ENCODE assay signal across 21 cellular contexts in the genomic region with DNA sequence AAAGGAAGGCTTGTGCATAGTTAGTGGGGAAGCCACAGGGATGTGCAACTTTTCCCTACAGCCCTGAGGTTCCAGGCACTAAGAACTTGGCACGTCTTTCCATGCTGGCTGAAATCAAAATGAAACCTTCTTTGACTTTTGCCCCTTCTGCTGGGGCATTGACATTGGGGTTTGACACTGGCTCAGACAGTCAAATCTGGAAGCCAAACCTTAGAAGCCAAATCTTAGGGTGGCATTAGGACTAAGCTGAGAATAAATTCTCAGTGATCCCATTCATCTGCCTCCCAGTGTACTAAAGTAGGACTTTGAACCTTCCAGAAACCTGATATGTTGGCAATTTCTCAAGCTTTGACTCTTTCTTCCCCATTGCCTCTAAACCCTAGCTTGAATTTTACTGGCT. TPM values are rescaled to one million over a fixed set of nuclear protein-coding genes. Genes with fewer than 3 reads are reported as not detected.
A peak's percentile ranks its signal among the peaks of the same experiment; 100 is the strongest.
DNase-seq lines count a peak whose midpoint lies in the region; ATAC-seq, FAIRE-seq and TF ChIP-seq lines count a peak whose summit lies in the region.
"Had no signal": no experiment of that assay in that cellular context is flagged by ENCODE, and none has a peak within 500 bp of the region (broad histone marks: within the 10 kb centered on the region; RNA-seq: fewer than 3 reads in every experiment).

No MANE protein-coding gene starts in this region.

- POLR2A ChIA-PET in HepG2 (lab: Yijun Ruan, JAX): no interaction called here

- H3K36me3 ChIP-seq in HepG2 (replicated peaks in 1 of 2; ENCODE audit: control insufficient read depth in 1 of 2, insufficient read depth in 2 of 2, low read length in 2 of 2): no peaks in the 10 kb centered on the region; a peak in 1 of 5 replicates
- H3K36me3 ChIP-seq: SJSA1 had no signal

- peak; percentile 76 for FAIRE-seq in HepG2 (lab: Jason Lieb, UNC)
- FAIRE-seq: GM19239, RCC 7860 had no signal

- no peaks in the 10 kb centered on the region for H3K9me3 ChIP-seq in HepG2 (ENCODE audit: low read length)
- H3K9me3 ChIP-seq: SJSA1 had no signal

- no peak overlapping the region for H2AFZ ChIP-seq in HepG2 (ENCODE audit: low read length)

- no peak overlapping the region for H3K9ac ChIP-seq in HepG2 (ENCODE audit: insufficient read depth, low read depth, low read length)

- no peaks in the 10 kb centered on the region for H3K79me2 ChIP-seq in HepG2 (ENCODE audit: insufficient read depth, low read length)

- no TSS peak for BruUV-seq in HepG2 (replicated peaks; lab: Mats Ljungman, UMichigan)

- H3K4me1 ChIP-seq in HepG2 (ENCODE audit: insufficient read depth, low read length): peaks cover 19% of the 10 kb centered on the region
- H3K4me1 ChIP-seq: SJSA1 had no signal

- 67% methylated on average over 1 of the region's 1 CpG for WGBS in HepG2 (ENCODE audit: low lambda C conversion rate)

- peak overlapping the region; percentile 41; the same call in 1 of the 2 replicates for H3K4me2 ChIP-seq in HepG2 (ENCODE audit: low read depth, low read length)

- peak; percentile 92 for ATAC-seq in HepG2
- no peak for ATAC-seq in SK-N-SH treated with all-trans-retinoic acid at 6 μM for 48 hours
- ATAC-seq in GM21825 (IDR thresholded peaks at IDR 0.05; ENCODE audit: unreplicated experiment): no peak
- no peak for ATAC-seq in HG02840 (IDR thresholded peaks at IDR 0.05; ENCODE audit: low FRiP score, unreplicated experiment)

- H3K27ac ChIP-seq in HepG2 (ENCODE audit: extremely low read length, insufficient read depth, low read length): no peak overlapping the region
- H3K27ac ChIP-seq: SJSA1 had no signal

- TF ChIP-seq EP300 in HepG2 (IDR thresholded peaks at IDR 0.05; ENCODE audit: low read depth in 2 of 2, low read length in 2 of 2) (peak in 1 of 2 experiments; percentile 21; a peak in 1 of 4 replicates), HepG2 (CRISPR knock-in tag; IDR thresholded peaks at IDR 0.05; ENCODE audit: borderline replicate concordance) (no peak)

- CTCF ChIA-PET in HepG2 (lab: Yijun Ruan, JAX; ENCODE audit: low intra/inter-chr PET ratio, low total read pairs): no interaction called here

- no peak for TF ChIP-seq RAD21 in HepG2 (CRISPR knock-in tag; IDR thresholded peaks at IDR 0.05)

- no peaks in the 10 kb centered on the region for H3K27me3 ChIP-seq in HepG2 (ENCODE audit: control insufficient read depth in 1 of 2, insufficient read depth in 2 of 2, low read length in 2 of 2)
- H3K27me3 ChIP-seq: SJSA1 had no signal

- intact Hi-C loops in HepG2 (cut with micrococcal nuclease; ENCODE audit: unreplicated experiment): no loop called here

- DNase-seq in DMS53 (lab: John Stamatoyannopoulos, UW) (peak; percentile 52), NCI-H526 treated with DMSO at 0.1 percent for 48 hours (lab: John Stamatoyannopoulos, UW) (peak; percentile 0), HepG2 (ENCODE audit: low spot score) (peak; percentile 74), renal cortical epithelial cell (ENCODE audit: low read depth) (peak; percentile 22), kidney glomerular epithelial cell (lab: John Stamatoyannopoulos, UW) (no peak)
- DNase-seq: CD4-positive, CD25-positive, alpha-beta regulatory T cell; GDM1; H7; HFFc6; KG1; NCI-H1092; NCI-H2081 treated with DMSO at 0.1 percent for 48 hours; NCI-H524 treated with DMSO at 0.1 percent for 48 hours; OCI-M1 had no signal

- in situ Hi-C loops in HepG2 (cut with HindIII; ENCODE audit: extremely low pct_ligation_motif_present, low pct_unique_long_range_greater_than_20kb): loop anchor here (25.0 kb wide), 1 partner anchor 635 kb away; no protein-coding TSS in a partner anchor

- TF ChIP-seq POLR2A in HepG2 (IDR thresholded peaks at IDR 0.05; ENCODE audit: insufficient read depth in 1 of 2, low read depth in 2 of 2, low read length in 2 of 2): no peak

- no peak for TF ChIP-seq CTCF in HepG2 (CRISPR knock-in tag; IDR thresholded peaks at IDR 0.05)

- H3K4me3 ChIP-seq in HepG2 (replicated peaks in 1 of 3; ENCODE audit: insufficient read depth in 1 of 3, low read depth in 2 of 3, low read length in 3 of 3): no peak overlapping the region
- H3K4me3 ChIP-seq: SJSA1 had no signal

- no peaks in the 10 kb centered on the region for H4K20me1 ChIP-seq in HepG2 (ENCODE audit: insufficient read depth, low read length)

TF ChIP-seq in HepG2, 621 proteins besides CTCF, POLR2A, EP300 and RAD21 (continues in another document):
- no peak for TF ChIP-seq HOXD1 (CRISPR knock-in tag; IDR thresholded peaks at IDR 0.05)
- TF ChIP-seq JUN (CRISPR knock-in tag; IDR thresholded peaks at IDR 0.05): no peak
- TF ChIP-seq, protein P1, sequence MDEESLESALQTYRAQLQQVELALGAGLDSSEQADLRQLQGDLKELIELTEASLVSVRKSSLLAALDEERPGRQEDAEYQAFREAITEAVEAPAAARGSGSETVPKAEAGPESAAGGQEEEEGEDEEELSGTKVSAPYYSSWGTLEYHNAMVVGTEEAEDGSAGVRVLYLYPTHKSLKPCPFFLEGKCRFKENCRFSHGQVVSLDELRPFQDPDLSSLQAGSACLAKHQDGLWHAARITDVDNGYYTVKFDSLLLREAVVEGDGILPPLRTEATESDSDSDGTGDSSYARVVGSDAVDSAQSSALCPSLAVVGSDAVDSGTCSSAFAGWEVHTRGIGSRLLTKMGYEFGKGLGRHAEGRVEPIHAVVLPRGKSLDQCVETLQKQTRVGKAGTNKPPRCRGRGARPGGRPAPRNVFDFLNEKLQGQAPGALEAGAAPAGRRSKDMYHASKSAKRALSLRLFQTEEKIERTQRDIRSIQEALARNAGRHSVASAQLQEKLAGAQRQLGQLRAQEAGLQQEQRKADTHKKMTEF (CRISPR knock-in tag; IDR thresholded peaks at IDR 0.05): 0 out of 2 replicates have a peak, but pooled peaks have one; percentile 21

TF ChIP-seq in SK-N-SH treated with all-trans-retinoic acid at 6 μM for 48 hours, 23 proteins besides CTCF, POLR2A, EP300 and RAD21 (continues in another document):
- TF ChIP-seq CSRNP3 (CRISPR knock-in tag; IDR thresholded peaks at IDR 0.05) (no peak), ZNF8 (CRISPR knock-in tag; IDR thresholded peaks at IDR 0.05) (no peak), ISL1 (CRISPR knock-in tag; IDR thresholded peaks at IDR 0.05) (no peak), OSR1 (CRISPR knock-in tag; IDR thresholded peaks at IDR 0.05) (no peak)
- TF ChIP-seq, protein P2, sequence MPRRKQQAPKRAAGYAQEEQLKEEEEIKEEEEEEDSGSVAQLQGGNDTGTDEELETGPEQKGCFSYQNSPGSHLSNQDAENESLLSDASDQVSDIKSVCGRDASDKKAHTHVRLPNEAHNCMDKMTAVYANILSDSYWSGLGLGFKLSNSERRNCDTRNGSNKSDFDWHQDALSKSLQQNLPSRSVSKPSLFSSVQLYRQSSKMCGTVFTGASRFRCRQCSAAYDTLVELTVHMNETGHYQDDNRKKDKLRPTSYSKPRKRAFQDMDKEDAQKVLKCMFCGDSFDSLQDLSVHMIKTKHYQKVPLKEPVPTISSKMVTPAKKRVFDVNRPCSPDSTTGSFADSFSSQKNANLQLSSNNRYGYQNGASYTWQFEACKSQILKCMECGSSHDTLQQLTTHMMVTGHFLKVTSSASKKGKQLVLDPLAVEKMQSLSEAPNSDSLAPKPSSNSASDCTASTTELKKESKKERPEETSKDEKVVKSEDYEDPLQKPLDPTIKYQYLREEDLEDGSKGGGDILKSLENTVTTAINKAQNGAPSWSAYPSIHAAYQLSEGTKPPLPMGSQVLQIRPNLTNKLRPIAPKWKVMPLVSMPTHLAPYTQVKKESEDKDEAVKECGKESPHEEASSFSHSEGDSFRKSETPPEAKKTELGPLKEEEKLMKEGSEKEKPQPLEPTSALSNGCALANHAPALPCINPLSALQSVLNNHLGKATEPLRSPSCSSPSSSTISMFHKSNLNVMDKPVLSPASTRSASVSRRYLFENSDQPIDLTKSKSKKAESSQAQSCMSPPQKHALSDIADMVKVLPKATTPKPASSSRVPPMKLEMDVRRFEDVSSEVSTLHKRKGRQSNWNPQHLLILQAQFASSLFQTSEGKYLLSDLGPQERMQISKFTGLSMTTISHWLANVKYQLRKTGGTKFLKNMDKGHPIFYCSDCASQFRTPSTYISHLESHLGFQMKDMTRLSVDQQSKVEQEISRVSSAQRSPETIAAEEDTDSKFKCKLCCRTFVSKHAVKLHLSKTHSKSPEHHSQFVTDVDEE (CRISPR knock-in tag; IDR thresholded peaks at IDR 0.05): no peak

RNA-seq across cellular contexts. Expression of gene INSYN2A, which starts 31.3 kb away (rescaled TPM):
- total RNA-seq in HepG2 (2016; rRNA removed; fragmentation: Illumina TruSeq; extraction: Trizol) (not detected in 2 replicates), renal cortical epithelial cell (under 0.01 and 0.10 TPM in 2 replicates)
- not detected in 2 replicates for total RNA-seq in HepG2 (2016; cell fraction: cytosol; rRNA removed; fragmentation: Illumina TruSeq; extraction: Trizol; ENCODE audit: low read depth)
- not detected in 2 replicates for total RNA-seq in HepG2 (2016; cell fraction: insoluble cytoplasmic fraction; rRNA removed; fragmentation: Illumina TruSeq; extraction: Trizol)
- not detected in 2 replicates for total RNA-seq in HepG2 (2016; cell fraction: membrane; rRNA removed; fragmentation: Illumina TruSeq; extraction: Trizol)
- not detected in 2 replicates for total RNA-seq in HepG2 (2016; cell fraction: nucleus; rRNA removed; fragmentation: Illumina TruSeq; extraction: Trizol)
- not detected in 2 replicates for polyA plus RNA-seq in HepG2 (2011; rRNA removed)
- not detected in 2 replicates for polyA plus RNA-seq in HepG2 (2011; cell fraction: cytosol; rRNA removed)
- not detected in 2 replicates for polyA plus RNA-seq in HepG2 (2011; cell fraction: nucleus; rRNA removed)
- polyA plus RNA-seq in HepG2 (2012): not detected in 2 replicates
- polyA plus RNA-seq in HepG2 (2016; cell fraction: cytosol; fragmentation: Illumina TruSeq; extraction: Trizol; ENCODE audit: low read depth): not detected in 2 replicates
- not detected in 2 replicates for polyA plus RNA-seq in HepG2 (2016; cell fraction: insoluble cytoplasmic fraction; fragmentation: Illumina TruSeq; extraction: Trizol; ENCODE audit: low read depth)
- not detected in 2 replicates for polyA plus RNA-seq in HepG2 (2016; cell fraction: membrane; fragmentation: Illumina TruSeq; extraction: Trizol; ENCODE audit: low read depth)
- not detected in 2 replicates for polyA plus RNA-seq in HepG2 (2016; cell fraction: nucleus; fragmentation: Illumina TruSeq; extraction: Trizol; ENCODE audit: insufficient read depth, low read depth)
- polyA minus RNA-seq in HepG2 (2011; rRNA and poly(A)+ RNA removed; ENCODE audit: low replicate concordance): not detected in 2 replicates
- polyA minus RNA-seq in HepG2 (2011; cell fraction: cytosol; rRNA and poly(A)+ RNA removed): not detected in 2 replicates
- polyA minus RNA-seq in HepG2 (2011; cell fraction: nucleus; rRNA and poly(A)+ RNA removed): not detected in 2 replicates
- total RNA-seq: CD4-positive, CD25-positive, alpha-beta regulatory T cell; Daoy; SJSA1 had no signal
- polyA plus RNA-seq: CD4-positive, CD25-positive, alpha-beta regulatory T cell had no signal
